In the genomic region with DNA sequence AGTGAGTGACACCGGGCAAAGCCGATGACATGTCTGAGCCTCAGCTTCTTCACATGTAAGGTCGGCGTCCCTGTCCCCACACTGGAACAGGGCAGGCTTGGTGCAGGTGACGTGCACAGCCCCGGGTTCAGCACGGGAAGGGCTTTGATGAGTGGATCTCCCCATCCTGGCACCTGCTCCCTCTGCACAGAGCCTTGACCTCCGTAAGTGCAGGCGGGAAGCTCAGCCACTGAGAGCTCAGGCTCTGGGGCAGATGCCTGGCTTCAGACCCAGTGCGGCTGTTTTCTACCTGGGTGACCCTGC, we compare ENCODE assay signal across 22 cellular contexts.
"Had no signal": no experiment of that assay in that cellular context is flagged by ENCODE, and none has a peak within 500 bp of the region (broad histone marks: within the 10 kb centered on the region; RNA-seq: fewer than 3 reads in every experiment).

No MANE protein-coding gene starts in this region.

- H3K4me2 ChIP-seq: hepatocyte had no signal

- FAIRE-seq: keratinocyte, small intestine, urothelium cell line had no signal

- H3K9me3 ChIP-seq: testis, thyroid gland had no signal

- H3K4me1 ChIP-seq: heart right ventricle, left ventricle myocardium inferior, parathyroid adenoma, psoas muscle, sigmoid colon, testis, thyroid gland, transverse colon, upper lobe of left lung had no signal

- H3K9ac ChIP-seq: parathyroid adenoma had no signal

- H3K4me3 ChIP-seq: heart right ventricle, hepatocyte, left ventricle myocardium inferior, mucosa of descending colon, psoas muscle, sigmoid colon, spleen, testis, thyroid gland, transverse colon, upper lobe of left lung had no signal

- DNase-seq: heart right ventricle; midbrain; mucosa of descending colon; naive thymus-derived CD4-positive, alpha-beta T cell; nucleus accumbens; sigmoid colon; small intestine; stimulated activated CD4-positive, alpha-beta T cell treated with anti-CD3 and anti-CD28 coated beads, Interleukin-4, amount 100 ng/mL, for 24 hours; stimulated activated naive CD4-positive, alpha-beta T cell; testis; thyroid gland; transverse colon; upper lobe of left lung had no signal

- H3K36me3 ChIP-seq: heart right ventricle, left ventricle myocardium inferior, sigmoid colon, spleen, thyroid gland, transverse colon, upper lobe of left lung had no signal

- ATAC-seq: heart right ventricle; mucosa of descending colon; naive thymus-derived CD4-positive, alpha-beta T cell; natural killer cell treated with Interleukin-12 subunit alpha and Interleukin-12 subunit beta and Interleukin-15 and Interleukin-18, amount 100 ng/mL, for 72 hours; psoas muscle; stimulated activated effector memory CD8-positive, alpha-beta T cell treated with anti-CD3 and anti-CD28 coated beads, Interleukin-12 subunit alpha, Interleukin-12 subunit beta, amount 100 ng/mL, for 72 hours had no signal

- H3K27ac ChIP-seq: heart right ventricle, hepatocyte, left ventricle myocardium inferior, parathyroid adenoma, psoas muscle, sigmoid colon, spleen, testis, thyroid gland, transverse colon, upper lobe of left lung had no signal

- H2AFZ ChIP-seq: hepatocyte, parathyroid adenoma had no signal

- H3K27me3 ChIP-seq: heart right ventricle, hepatocyte, sigmoid colon, spleen, testis, thyroid gland, transverse colon, upper lobe of left lung had no signal
